10 cellular contexts compared by ENCODE assay signal in genomic region chr6:14921170-14921569, GRCh38.
A peak's percentile ranks its signal among the peaks of the same experiment; 100 is the strongest.
DNase-seq lines count a peak whose midpoint lies in the region; ATAC-seq and TF ChIP-seq lines count a peak whose summit lies in the region.
"Had no signal": no experiment of that assay in that cellular context is flagged by ENCODE, and none has a peak within 500 bp of the region (broad histone marks: within the 10 kb centered on the region; RNA-seq: fewer than 3 reads in every experiment).

No MANE protein-coding gene starts in this region.

- no peaks in the 10 kb centered on the region for H3K9me3 ChIP-seq in HEK293 (ENCODE audit: control insufficient read depth, insufficient read depth, low read depth, low read length)
- H3K9me3 ChIP-seq: thoracic aorta had no signal

- TF ChIP-seq CTCF in HEK293 (tag by site-specific recombination; IDR thresholded peaks at IDR 0.05) (no peak), WTC11 (IDR thresholded peaks at IDR 0.05) (no peak)

- no peak overlapping the region for H3K4me3 Mint-ChIP-seq in WTC11

- H3K9me3 Mint-ChIP-seq in WTC11 = no peaks in the 10 kb centered on the region

- CTCF ChIA-PET in HEK293 (lab: Yijun Ruan, JAX) (interaction anchor here (0.9 kb wide), 1 partner anchor 43 kb away, joined by 5 read pairs; no protein-coding TSS in a partner anchor), WTC11 (lab: Charles Lee) (interaction anchor here (0.8 kb wide), 1 partner anchor 702 kb away, joined by 3 read pairs; no protein-coding TSS in a partner anchor)

- no peak for DNase-seq in WTC11 (ENCODE audit: low spot score)
- peak; percentile 43 to 62 for DNase-seq in left colon
- DNase-seq in sciatic nerve (ENCODE audit: low spot score) = peak; percentile 68
- no peak for DNase-seq in stimulated activated CD8-positive, alpha-beta memory T cell treated with anti-CD3 and anti-CD28 coated beads, Interleukin-4, amount 100 ng/mL, for 48 hours
- DNase-seq in NCI-H82 (lab: John Stamatoyannopoulos, UW) = no peak
- no peak for DNase-seq in kidney tubule cell (ENCODE audit: low spot score)
- DNase-seq in DMS79 (lab: John Stamatoyannopoulos, UW) = no peak

- POLR2A ChIA-PET in HEK293 (lab: Yijun Ruan, JAX) = no interaction called here
- POLR2A ChIA-PET in WTC11 (lab: Charles Lee) = interaction anchor here (0.6 to 1.0 kb wide), 2 partner anchors 12 to 137 kb away, joined by 3 to 4 read pairs; no protein-coding TSS in a partner anchor

- H3K36me3 ChIP-seq in HEK293 (ENCODE audit: control insufficient read depth in 2 of 2, insufficient read depth in 1 of 2, low read length in 2 of 2) = no peaks in the 10 kb centered on the region
- H3K36me3 ChIP-seq: thoracic aorta had no signal

- intact Hi-C loops in left colon (cut with DNase I, micrococcal nuclease) = no loop called here
- intact Hi-C loops in sciatic nerve (cut with DNase I) = no loop called here

- no peaks in the 10 kb centered on the region for H3K27me3 Mint-ChIP-seq in WTC11 (ENCODE audit: low read depth)

- ATAC-seq in WTC11 (no peak), left colon (peak; percentile 32), sciatic nerve (peak; percentile 82)

- H3K4me1 ChIP-seq in HEK293 (ENCODE audit: control insufficient read depth, insufficient read depth, low read length) = peaks cover 19% of the 10 kb centered on the region

- H3K27ac Mint-ChIP-seq in WTC11 = peak overlapping the region; percentile 46

- no peaks in the 10 kb centered on the region for H3K36me3 Mint-ChIP-seq in WTC11

- H3K27ac ChIP-seq in HEK293 (ENCODE audit: extremely low read depth, low read depth, low read length) = no peak overlapping the region

- H3K4me1 Mint-ChIP-seq in WTC11 = peaks cover 67% of the 10 kb centered on the region

- no peak overlapping the region for H3K4me3 ChIP-seq in HEK293 (ENCODE audit: low read depth, low read length)
- H3K4me3 ChIP-seq: smooth muscle cell, thoracic aorta had no signal

TF ChIP-seq in HEK293, 187 proteins besides CTCF, POLR2A, EP300 and RAD21:
- TF ChIP-seq ZNF175 (tag by site-specific recombination; IDR thresholded peaks at IDR 0.05) = no peak
- no peak for TF ChIP-seq ZNF747 (tag by site-specific recombination; IDR thresholded peaks at IDR 0.05)
- TF ChIP-seq PRDM4 (tag by site-specific recombination; IDR thresholded peaks at IDR 0.05) = no peak
- TF ChIP-seq PRDM1 (tag by site-specific recombination; IDR thresholded peaks at IDR 0.05) = no peak
- no peak for TF ChIP-seq ZSCAN4 (tag by site-specific recombination; IDR thresholded peaks at IDR 0.05)
- TF ChIP-seq ZNF202 (tag by site-specific recombination; IDR thresholded peaks at IDR 0.05; ENCODE audit: borderline replicate concordance) = no peak
- TF ChIP-seq SCRT2 (tag by site-specific recombination; IDR thresholded peaks at IDR 0.05) = 0 out of 2 replicates have a peak, but pooled peaks have one; percentile 22
TF ChIP-seq in HEK293: peak in this region for 1.

TF ChIP-seq in WTC11, 78 proteins besides CTCF, POLR2A, EP300 and RAD21:
- TF ChIP-seq CDX4 (CRISPR knock-in tag; IDR thresholded peaks at IDR 0.05; ENCODE audit: borderline replicate concordance) = no peak
- TF ChIP-seq ZNF138 (CRISPR knock-in tag; conservative IDR thresholded peaks at IDR 0.05) = no peak
- TF ChIP-seq STAT6 (CRISPR knock-in tag; conservative IDR thresholded peaks at IDR 0.05; ENCODE audit: low read depth) = no peak
- no peak for TF ChIP-seq E2F4 (CRISPR knock-in tag; IDR thresholded peaks at IDR 0.05; ENCODE audit: borderline replicate concordance, low read depth)
- no peak for TF ChIP-seq TCF7 (CRISPR knock-in tag; IDR thresholded peaks at IDR 0.05; ENCODE audit: low read depth)
- TF ChIP-seq ELF4 (CRISPR knock-in tag; IDR thresholded peaks at IDR 0.05; ENCODE audit: low read depth) = no peak
- no peak for TF ChIP-seq GRHL2 (CRISPR knock-in tag; IDR thresholded peaks at IDR 0.05; ENCODE audit: insufficient replicate concordance, severe bottlenecking)
- no peak for TF ChIP-seq IRF1 (CRISPR knock-in tag; IDR thresholded peaks at IDR 0.05)
- TF ChIP-seq CREM (CRISPR knock-in tag; IDR thresholded peaks at IDR 0.05) = no peak
- no peak for TF ChIP-seq E2F1 (CRISPR knock-in tag; IDR thresholded peaks at IDR 0.05)
- no peak for TF ChIP-seq OVOL2 (CRISPR knock-in tag; IDR thresholded peaks at IDR 0.05; ENCODE audit: borderline replicate concordance)
- TF ChIP-seq NR2C2 (CRISPR knock-in tag; IDR thresholded peaks at IDR 0.05) = no peak
- no peak for TF ChIP-seq PRRX2 (CRISPR knock-in tag; IDR thresholded peaks at IDR 0.05)
- no peak for TF ChIP-seq ATF1 (CRISPR knock-in tag; IDR thresholded peaks at IDR 0.05)
- no peak for TF ChIP-seq SMAD3 (CRISPR knock-in tag; IDR thresholded peaks at IDR 0.05; ENCODE audit: borderline replicate concordance)

Comparison
In these comparisons a context has a peak if more than half of its experiments do, and no peak if none do; other contexts are left out.
1. DNase-seq: peak in left colon (2 of 2) and sciatic nerve (single experiment); none in WTC11 (single experiment), stimulated activated CD8-positive, alpha-beta memory T cell treated with anti-CD3 and anti-CD28 coated beads, Interleukin-4, amount 100 ng/mL, for 48 hours (single experiment), NCI-H82 (single experiment), kidney tubule cell (single experiment) and DMS79 (single experiment).